Comparison of ENCODE assay signal across 1 cellular context in genomic region chr3:172083995-172084409, GRCh38.
A peak's percentile ranks its signal among the peaks of the same experiment; 100 is the strongest.
TF ChIP-seq lines count a peak whose summit lies in the region.

No MANE protein-coding gene starts in this region.

TF ChIP-seq in HepG2, 621 proteins besides CTCF, POLR2A, EP300 and RAD21 (continued from another document and continues in another):
- no peak for TF ChIP-seq ZBTB46 (CRISPR knock-in tag; IDR thresholded peaks at IDR 0.05; ENCODE audit: borderline replicate concordance)
- peak; percentile 60; the same call in 1 of the 2 replicates for TF ChIP-seq ADNP (CRISPR knock-in tag; IDR thresholded peaks at IDR 0.05)
- 0 out of 2 replicates have a peak, but pooled peaks have one; percentile 11 for TF ChIP-seq CEBPB (IDR thresholded peaks at IDR 0.05; ENCODE audit: borderline replicate concordance, low read depth, low read length)
- TF ChIP-seq NR0B2 (CRISPR knock-in tag; IDR thresholded peaks at IDR 0.05) = no peak
- no peak for TF ChIP-seq ZBTB8A (CRISPR knock-in tag; IDR thresholded peaks at IDR 0.05; ENCODE audit: borderline replicate concordance, low read depth)
- TF ChIP-seq AHDC1 (CRISPR knock-in tag; IDR thresholded peaks at IDR 0.05; ENCODE audit: borderline replicate concordance) = peak; percentile 93
- TF ChIP-seq ZNF543 (CRISPR knock-in tag; IDR thresholded peaks at IDR 0.05) = no peak
- peak; percentile 95 for TF ChIP-seq ZNF460 (CRISPR knock-in tag; IDR thresholded peaks at IDR 0.05; ENCODE audit: borderline replicate concordance)
- no peak for TF ChIP-seq JDP2 (CRISPR knock-in tag; IDR thresholded peaks at IDR 0.05; ENCODE audit: borderline replicate concordance)
- peak; percentile 66; the same call in 1 of the 2 replicates for TF ChIP-seq ZNF878 (CRISPR knock-in tag; IDR thresholded peaks at IDR 0.05)
- TF ChIP-seq ZNF605 (CRISPR knock-in tag; IDR thresholded peaks at IDR 0.05) = no peak
- no peak for TF ChIP-seq ZSCAN12 (CRISPR knock-in tag; IDR thresholded peaks at IDR 0.05)
- TF ChIP-seq ZNF800 (CRISPR knock-in tag; IDR thresholded peaks at IDR 0.05) = no peak
- TF ChIP-seq CREM (IDR thresholded peaks at IDR 0.05) = peak; percentile 83
- no peak for TF ChIP-seq CREM (CRISPR knock-in tag; IDR thresholded peaks at IDR 0.05)
- TF ChIP-seq ZNF724P (CRISPR knock-in tag; IDR thresholded peaks at IDR 0.05; ENCODE audit: borderline replicate concordance) = no peak
- no peak for TF ChIP-seq SMAD1 (CRISPR knock-in tag; IDR thresholded peaks at IDR 0.05; ENCODE audit: borderline replicate concordance, low read depth)
- no peak for TF ChIP-seq ZSCAN30 (CRISPR knock-in tag; IDR thresholded peaks at IDR 0.05)
- TF ChIP-seq HBP1 (CRISPR knock-in tag; IDR thresholded peaks at IDR 0.05; ENCODE audit: low read depth) = no peak
- no peak for TF ChIP-seq TERF1 (CRISPR knock-in tag; IDR thresholded peaks at IDR 0.05)
- TF ChIP-seq PAX8 (CRISPR knock-in tag; IDR thresholded peaks at IDR 0.05; ENCODE audit: borderline replicate concordance) = no peak
- no peak for TF ChIP-seq HNRNPUL1 (IDR thresholded peaks at IDR 0.05; ENCODE audit: low read depth, low read length)
- TF ChIP-seq ZSCAN5A (CRISPR knock-in tag; IDR thresholded peaks at IDR 0.05; ENCODE audit: borderline replicate concordance) = 0 out of 2 replicates have a peak, but pooled peaks have one; percentile 63
- TF ChIP-seq HCFC1 (IDR thresholded peaks at IDR 0.05; ENCODE audit: low read depth, low read length) = no peak
- TF ChIP-seq ZNF556 (CRISPR knock-in tag; IDR thresholded peaks at IDR 0.05; ENCODE audit: borderline replicate concordance) = no peak
- peak; percentile 68; the same call in 1 of the 2 replicates for TF ChIP-seq ZGPAT (CRISPR knock-in tag; IDR thresholded peaks at IDR 0.05)
- TF ChIP-seq LBX2 (CRISPR knock-in tag; IDR thresholded peaks at IDR 0.05; ENCODE audit: borderline replicate concordance) = no peak
- TF ChIP-seq ZNF382 (CRISPR knock-in tag; IDR thresholded peaks at IDR 0.05; ENCODE audit: borderline replicate concordance) = no peak
- TF ChIP-seq ZNF101 (CRISPR knock-in tag; IDR thresholded peaks at IDR 0.05; ENCODE audit: borderline replicate concordance, low read depth) = no peak
- no peak for TF ChIP-seq SRF (IDR thresholded peaks at IDR 0.05; ENCODE audit: low read depth, low read length)
- peak; percentile 57 for TF ChIP-seq KDM1A (CRISPR knock-in tag; IDR thresholded peaks at IDR 0.05)
- no peak for TF ChIP-seq SMYD3 (CRISPR knock-in tag; IDR thresholded peaks at IDR 0.05)
- peak; percentile 71 for TF ChIP-seq IKZF5 (CRISPR knock-in tag; IDR thresholded peaks at IDR 0.05)
- no peak for TF ChIP-seq DDIT3 (CRISPR knock-in tag; IDR thresholded peaks at IDR 0.05)
- TF ChIP-seq ZNF629 (CRISPR knock-in tag; conservative IDR thresholded peaks at IDR 0.05) = no peak; the same call in 1 of the 2 replicates
- TF ChIP-seq CREBL2 (CRISPR knock-in tag; IDR thresholded peaks at IDR 0.05; ENCODE audit: borderline replicate concordance) = no peak
- no peak for TF ChIP-seq ZKSCAN5 (CRISPR knock-in tag; IDR thresholded peaks at IDR 0.05)
- TF ChIP-seq CCDC6 (CRISPR knock-in tag; IDR thresholded peaks at IDR 0.05) = peak; percentile 50; the same call in 1 of the 2 replicates
- TF ChIP-seq CHD4 (IDR thresholded peaks at IDR 0.05; ENCODE audit: borderline replicate concordance, low read length) = 0 out of 2 replicates have a peak, but pooled peaks have one; percentile 59
- peak; percentile 17; the same call in 1 of the 2 replicates for TF ChIP-seq KDM5A (IDR thresholded peaks at IDR 0.05; ENCODE audit: borderline replicate concordance, low read length)
- no peak for TF ChIP-seq EEA1 (CRISPR knock-in tag; IDR thresholded peaks at IDR 0.05; ENCODE audit: borderline replicate concordance)
- TF ChIP-seq ZC3H13 (CRISPR knock-in tag; IDR thresholded peaks at IDR 0.05) = no peak
